ENCODE assay signal across 13 cellular contexts in genomic region chr13:110419391-110419791, GRCh38.
DNase-seq lines count a peak whose midpoint lies in the region; ATAC-seq, FAIRE-seq and TF ChIP-seq lines count a peak whose summit lies in the region.
"Had no signal": no experiment of that assay in that cellular context is flagged by ENCODE, and none has a peak within 500 bp of the region (broad histone marks: within the 10 kb centered on the region; RNA-seq: fewer than 3 reads in every experiment).

No MANE protein-coding gene starts in this region.

- H3K9ac ChIP-seq in kidney (ENCODE audit: low read length in 2 of 2) = no peak overlapping the region

- H3K4me3 Mint-ChIP-seq in activated CD4-positive, alpha-beta memory T cell treated with anti-CD3 and anti-CD28 coated beads for 36 hours = no peak overlapping the region
- H3K4me3 Mint-ChIP-seq: activated CD8-positive, alpha-beta T cell treated with anti-CD3 and anti-CD28 coated beads, Interleukin-2, amount 10 ng/mL, durations not matched to agents 7 days and 5 days; IgD-negative memory B cell had no signal

- peaks cover 73% of the 10 kb centered on the region for H3K27me3 Mint-ChIP-seq in activated CD4-positive, alpha-beta memory T cell treated with anti-CD3 and anti-CD28 coated beads for 36 hours

- H3K27me3 ChIP-seq in tibial artery = no peaks in the 10 kb centered on the region

- H3K27ac ChIP-seq in kidney (ENCODE audit: low read depth in 2 of 2, low read length in 2 of 2) (peak overlapping the region; percentile 4 to 72), tibial artery (peak overlapping the region; percentile 85 to 90), RWPE1 (no peak overlapping the region)

- TF ChIP-seq CTCF in kidney (IDR thresholded peaks at IDR 0.05; ENCODE audit: borderline replicate concordance, extremely low read depth, insufficient read depth) = no peak
- TF ChIP-seq CTCF in tibial artery (IDR thresholded peaks at IDR 0.05) = no peak
- no peak for TF ChIP-seq CTCF in RWPE1 (conservative IDR thresholded peaks at IDR 0.05; ENCODE audit: low read depth)

- CTCF ChIA-PET in activated CD4-positive, alpha-beta memory T cell treated with anti-CD3 and anti-CD28 coated beads for 36 hours (lab: Charles Lee) = interaction anchor here (3.8 kb wide), 1 partner anchor 197 kb away, joined by 13 read pairs; no protein-coding TSS in a partner anchor
- CTCF ChIA-PET in RWPE1 (lab: Yijun Ruan, JAX) = no interaction called here

- peak; percentile 97 for FAIRE-seq in RCC 7860 (lab: Jason Lieb, UNC)
- no peak for FAIRE-seq in kidney (lab: Jason Lieb, UNC)

- H3K36me3 ChIP-seq in kidney (ENCODE audit: control insufficient read depth in 1 of 2, insufficient read depth in 2 of 2, low read length in 2 of 2) (peaks cover 0 to 2% of the 10 kb centered on the region in 2 donors), tibial artery (peaks cover 0 to 3% (median 0%) of the 10 kb centered on the region in 3 donors)

- no peaks in the 10 kb centered on the region for H3K9me3 Mint-ChIP-seq in activated CD4-positive, alpha-beta memory T cell treated with anti-CD3 and anti-CD28 coated beads for 36 hours
- H3K9me3 Mint-ChIP-seq: activated naive CD4-positive, alpha-beta T cell treated with anti-CD3 and anti-CD28 coated beads, Interleukin-2, amount 50 U/mL, for 72 hours; IgD-negative memory B cell had no signal

- no peaks in the 10 kb centered on the region for H3K36me3 Mint-ChIP-seq in activated CD4-positive, alpha-beta memory T cell treated with anti-CD3 and anti-CD28 coated beads for 36 hours
- H3K36me3 Mint-ChIP-seq: activated naive CD4-positive, alpha-beta T cell treated with anti-CD3 and anti-CD28 coated beads, Interleukin-2, amount 50 U/mL, for 72 hours; IgD-negative memory B cell had no signal

- H3K4me3 ChIP-seq in kidney (ENCODE audit: low read length in 2 of 2) (no peak overlapping the region), tibial artery (peak overlapping the region in 1 of 2 donors; percentile 11)

- POLR2A ChIA-PET in activated CD4-positive, alpha-beta memory T cell treated with anti-CD3 and anti-CD28 coated beads for 36 hours (lab: Charles Lee) = no interaction called here
- POLR2A ChIA-PET in RWPE1 (lab: Yijun Ruan, JAX; ENCODE audit: low non-redundant PET) = no interaction called here

- DNase-seq in RCC 7860 (ENCODE audit: low spot score) (no peak), kidney (no peak), tibial artery (no peak), NCI-H2196 (lab: John Stamatoyannopoulos, UW; ENCODE audit: unreplicated experiment) (no peak), RWPE1 (ENCODE audit: low spot score) (no peak)
- no peak for DNase-seq in activated CD4-positive, alpha-beta memory T cell treated with anti-CD3 and anti-CD28 coated beads for 36 hours
- DNase-seq: activated CD8-positive, alpha-beta T cell treated with anti-CD3 and anti-CD28 coated beads, Interleukin-2, amount 10 ng/mL, durations not matched to agents 7 days and 5 days; effector memory CD4-positive, alpha-beta T cell; NCI-H187 treated with DMSO at 0.1 percent for 48 hours had no signal

- H3K27ac Mint-ChIP-seq in activated CD4-positive, alpha-beta memory T cell treated with anti-CD3 and anti-CD28 coated beads for 36 hours = no peak overlapping the region
- H3K27ac Mint-ChIP-seq: activated CD8-positive, alpha-beta T cell treated with anti-CD3 and anti-CD28 coated beads, Interleukin-2, amount 10 ng/mL, durations not matched to agents 7 days and 5 days; activated naive CD4-positive, alpha-beta T cell treated with anti-CD3 and anti-CD28 coated beads, Interleukin-2, amount 50 U/mL, for 72 hours; IgD-negative memory B cell had no signal

- no peaks in the 10 kb centered on the region for H3K9me3 ChIP-seq in kidney (ENCODE audit: control insufficient read depth in 1 of 2, low read length in 2 of 2)
- H3K9me3 ChIP-seq in tibial artery = no peaks in the 10 kb centered on the region

- intact Hi-C loops in kidney (cut with DNase I) (loop anchor here (10.0 kb wide), 2 partner anchors 115 to 195 kb away; partner anchors contain the start of genes COL4A1 and COL4A2), tibial artery (cut with DNase I; ENCODE audit: low total_unique reads) (no loop called here)
- intact Hi-C loops in activated CD4-positive, alpha-beta memory T cell treated with anti-CD3 and anti-CD28 coated beads for 36 hours (cut with micrococcal nuclease) = loop anchor here (10.0 kb wide), 1 partner anchor 115 kb away; the partner anchor contains the start of genes COL4A1 and COL4A2

- H3K4me1 ChIP-seq in kidney (ENCODE audit: control insufficient read depth in 1 of 2, insufficient read depth in 1 of 2, low read depth in 1 of 2, low read length in 2 of 2) (peaks cover 4 to 14% of the 10 kb centered on the region in 2 donors), tibial artery (peaks cover 0 to 98% (median 65%) of the 10 kb centered on the region in 4 donors)

- H3K4me1 Mint-ChIP-seq in activated CD4-positive, alpha-beta memory T cell treated with anti-CD3 and anti-CD28 coated beads for 36 hours (ENCODE audit: low read depth) = peaks cover 16% of the 10 kb centered on the region

- ATAC-seq in GM21619 (IDR thresholded peaks at IDR 0.05; ENCODE audit: unreplicated experiment) (peak; percentile 75), HG02571 (IDR thresholded peaks at IDR 0.05; ENCODE audit: unreplicated experiment) (no peak)
- ATAC-seq: activated CD8-positive, alpha-beta T cell treated with anti-CD3 and anti-CD28 coated beads, Interleukin-2, amount 10 ng/mL, durations not matched to agents 7 days and 5 days; activated naive CD4-positive, alpha-beta T cell treated with anti-CD3 and anti-CD28 coated beads, Interleukin-2, amount 50 U/mL, for 72 hours had no signal
